ENCODE assay signal across 16 cellular contexts in the genomic region with DNA sequence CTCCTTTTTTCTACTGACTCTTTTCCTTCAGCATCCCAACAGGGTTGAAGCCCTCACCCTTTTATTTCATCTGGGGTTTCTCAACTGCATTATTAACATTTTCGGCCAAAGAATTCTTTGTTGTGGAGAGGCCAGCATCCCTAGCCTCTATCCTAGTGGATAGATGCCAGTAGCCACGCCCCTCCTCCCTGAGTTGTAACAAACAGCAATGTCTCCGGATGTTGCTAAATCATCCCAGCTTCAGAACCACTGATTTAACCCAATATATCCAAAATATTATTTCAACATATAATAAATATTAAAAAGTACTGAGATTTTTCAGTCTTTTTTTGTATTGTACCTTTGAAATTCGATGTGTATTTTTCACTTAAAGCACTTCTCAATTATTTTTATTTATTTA. TPM values are rescaled to one million over a fixed set of nuclear protein-coding genes. Genes with fewer than 3 reads are reported as not detected.
DNase-seq lines count a peak whose midpoint lies in the region; ATAC-seq and TF ChIP-seq lines count a peak whose summit lies in the region.
"Had no signal": no experiment of that assay in that cellular context is flagged by ENCODE, and none has a peak within 500 bp of the region (broad histone marks: within the 10 kb centered on the region; RNA-seq: fewer than 3 reads in every experiment).

No MANE protein-coding gene starts in this region.

- ATAC-seq in HG03432 (IDR thresholded peaks at IDR 0.05; ENCODE audit: unreplicated experiment) (no peak), GM21528 (IDR thresholded peaks at IDR 0.05; ENCODE audit: low FRiP score, unreplicated experiment) (no peak)
- ATAC-seq: activated T-helper 17 cell treated with anti-CD3 and anti-CD28 coated beads, Interleukin-2, amount 50 U/mL, for 72 hours had no signal

- H3K4me1 Mint-ChIP-seq in glutamatergic neuron (ENCODE audit: low read depth, unreplicated experiment), result peaks cover 9% of the 10 kb centered on the region

- no peak overlapping the region for H3K4me3 Mint-ChIP-seq in glutamatergic neuron (ENCODE audit: unreplicated experiment)
- H3K4me3 Mint-ChIP-seq: activated T-helper 17 cell treated with anti-CD3 and anti-CD28 coated beads, Interleukin-2, amount 50 U/mL, for 72 hours; CD14-positive monocyte had no signal

- TF ChIP-seq CTCF in glutamatergic neuron (IDR thresholded peaks at IDR 0.05; ENCODE audit: partially characterized antibody, unreplicated experiment), result no peak
- TF ChIP-seq CTCF in sigmoid colon (IDR thresholded peaks at IDR 0.05), result no peak

- TF ChIP-seq EP300 in sigmoid colon (IDR thresholded peaks at IDR 0.05), result no peak

- no peak for TF ChIP-seq POLR2A in sigmoid colon (IDR thresholded peaks at IDR 0.05)

- H3K36me3 ChIP-seq in sigmoid colon, result no peaks in the 10 kb centered on the region
- H3K36me3 ChIP-seq: tibial nerve had no signal

- no peaks in the 10 kb centered on the region for H3K36me3 Mint-ChIP-seq in glutamatergic neuron (ENCODE audit: unreplicated experiment)

- H3K9me3 ChIP-seq in sigmoid colon, result no peaks in the 10 kb centered on the region
- H3K9me3 ChIP-seq: tibial nerve had no signal

- in situ Hi-C loops in SK-MEL-5 (cut with HindIII; ENCODE audit: low pct_unique_long_range_greater_than_20kb, low sequenced_read_pairs), result no loop called here

- no peak overlapping the region for H3K27ac Mint-ChIP-seq in glutamatergic neuron (ENCODE audit: unreplicated experiment)
- H3K27ac Mint-ChIP-seq: activated T-helper 17 cell treated with anti-CD3 and anti-CD28 coated beads, Interleukin-2, amount 50 U/mL, for 72 hours had no signal

- intact Hi-C loops in sigmoid colon (cut with DNase I), result loop anchor here (5.0 kb wide), 1 partner anchor 122 kb away; a partner anchor contains a TSS

- DNase-seq in GM03348 (ENCODE audit: low spot score) (peak; percentile 37), SK-MEL-5 (ENCODE audit: low read depth, low spot score) (peak; percentile 41), glutamatergic neuron (peak; percentile 21), sigmoid colon (peak; percentile 83), OCI-M1 (lab: John Stamatoyannopoulos, UW) (no peak), T-helper 1 cell (no peak)
- DNase-seq: activated CD4-positive, alpha-beta T cell treated with anti-CD3 and anti-CD28 coated beads, Interleukin-2, amount 50 U/mL, for 4 hours; dorsolateral prefrontal cortex; NCI-H1417; NCI-H526; T-helper 9 cell had no signal

- peaks cover 11% of the 10 kb centered on the region for H3K27me3 Mint-ChIP-seq in glutamatergic neuron (ENCODE audit: unreplicated experiment)
- H3K27me3 Mint-ChIP-seq: activated T-helper 17 cell treated with anti-CD3 and anti-CD28 coated beads, Interleukin-2, amount 50 U/mL, for 72 hours had no signal

- no peak overlapping the region for H3K4me3 ChIP-seq in sigmoid colon
- H3K4me3 ChIP-seq: dorsolateral prefrontal cortex, tibial nerve had no signal

- H3K4me1 ChIP-seq in sigmoid colon, result peaks cover 0 to 27% (median 23%) of the 10 kb centered on the region in 4 donors

- peaks cover 12% of the 10 kb centered on the region for H3K9me3 Mint-ChIP-seq in glutamatergic neuron (ENCODE audit: unreplicated experiment)
- H3K9me3 Mint-ChIP-seq: activated T-helper 17 cell treated with anti-CD3 and anti-CD28 coated beads, Interleukin-2, amount 50 U/mL, for 72 hours; CD14-positive monocyte had no signal

- WGBS in sigmoid colon, 2 donors, result 43 to 62% methylated on average over 4 of the region's 4 CpGs

- no peak overlapping the region for H3K27ac ChIP-seq in sigmoid colon
- H3K27ac ChIP-seq: dorsolateral prefrontal cortex, tibial nerve had no signal

- no peaks in the 10 kb centered on the region for H3K27me3 ChIP-seq in sigmoid colon
- H3K27me3 ChIP-seq: dorsolateral prefrontal cortex, tibial nerve had no signal

RNA-seq across cellular contexts. Expression of a gene that starts 2.0 kb away (rescaled TPM):
- total RNA-seq in SK-MEL-5 (2014; rRNA removed; shearing (Covaris generic)), result 19.9 and 25.1 TPM in 2 replicates
- 12.2 and 16.9 TPM in 2 replicates for polyA plus RNA-seq in SK-MEL-5 (2015; cell fraction: cytosol; rRNA removed)
- polyA plus RNA-seq in SK-MEL-5 (2015; cell fraction: nucleus; rRNA removed), result 26.9 and 30.3 TPM in 2 replicates
- 57.4 TPM for total RNA-seq in glutamatergic neuron (ENCODE audit: unreplicated experiment)
- total RNA-seq in sigmoid colon, result 10 to 100 TPM; 15.0 to 28.6 (median 20.8) TPM
- 10 to 100 TPM in 1 of 3 donors, 1 to 10 TPM in 2; 7.6 to 13.8 (median 9.6) TPM for polyA plus RNA-seq in sigmoid colon

RNA-seq across cellular contexts. Expression of a gene that starts 52.0 kb away (rescaled TPM):
- 59.6 and 72.0 TPM in 2 replicates for total RNA-seq in SK-MEL-5 (2014; rRNA removed; shearing (Covaris generic))
- 68.4 and 76.5 TPM in 2 replicates for polyA plus RNA-seq in SK-MEL-5 (2015; cell fraction: cytosol; rRNA removed)
- 227 and 246 TPM in 2 replicates for polyA plus RNA-seq in SK-MEL-5 (2015; cell fraction: nucleus; rRNA removed)
- total RNA-seq in glutamatergic neuron (ENCODE audit: unreplicated experiment), result 76.7 TPM
- 100 to 1,000 TPM in 2 of 4 donors, 10 to 100 TPM in 2; 83.5 to 107 (median 95.7) TPM for total RNA-seq in sigmoid colon
- polyA plus RNA-seq in sigmoid colon, result 10 to 100 TPM; 34.8 to 63.0 (median 45.5) TPM

Comparison
In these comparisons a context has a peak if more than half of its experiments do, and no peak if none do; other contexts are left out.
1. DNase-seq: peak in GM03348 (single experiment), SK-MEL-5 (single experiment), glutamatergic neuron (single experiment) and sigmoid colon (single experiment); none in OCI-M1 (single experiment) and T-helper 1 cell (0 of 5).